ENCODE assay signal across 1 cellular context in the genomic region with DNA sequence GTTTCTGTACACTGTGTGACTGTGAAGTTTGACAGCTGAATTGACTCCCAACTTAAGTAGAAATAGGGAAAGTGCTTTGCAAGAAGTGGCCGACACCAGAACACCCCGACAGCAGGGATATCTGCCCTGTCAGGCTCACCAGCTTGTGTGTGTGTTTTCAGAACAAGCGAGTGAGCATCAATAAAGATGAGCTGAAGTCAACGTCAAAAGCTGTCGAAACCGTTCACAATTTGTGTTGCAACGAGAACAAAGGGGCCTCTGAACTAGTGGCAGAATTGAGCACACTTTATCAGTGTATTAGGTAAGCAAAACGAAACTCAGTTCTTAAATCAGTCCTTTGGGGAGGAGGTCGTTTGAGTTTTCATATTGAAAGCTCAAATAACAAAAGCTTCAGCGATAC.
TF ChIP-seq lines count a peak whose summit lies in the region.

No MANE protein-coding gene starts in this region.

TF ChIP-seq in IMR-90, 13 proteins besides CTCF, POLR2A, EP300 and RAD21:
- no peak for TF ChIP-seq RFX5 (IDR thresholded peaks at IDR 0.05; ENCODE audit: low read depth, low read length)
